8 cellular contexts compared by ENCODE assay signal in the genomic region with DNA sequence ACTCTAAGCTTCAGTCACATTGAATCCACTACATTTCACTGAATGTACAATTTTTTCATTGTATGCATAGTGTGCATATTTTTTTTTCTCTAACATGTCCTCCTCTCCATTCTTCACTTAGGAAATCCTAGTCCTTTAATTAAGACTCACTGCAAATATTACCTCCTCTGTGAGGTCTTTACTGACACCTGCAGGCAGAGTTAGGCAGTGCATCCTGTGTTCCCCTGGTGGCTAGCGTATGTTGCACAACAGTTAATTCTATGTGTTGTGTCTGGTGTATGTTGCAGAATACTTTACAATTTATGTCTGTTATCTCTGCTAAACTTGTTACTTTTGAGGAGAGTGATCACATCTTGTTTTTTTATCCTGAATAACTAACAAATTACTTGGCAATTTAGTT.
A peak's percentile ranks its signal among the peaks of the same experiment; 100 is the strongest.
DNase-seq lines count a peak whose midpoint lies in the region; ATAC-seq, FAIRE-seq and TF ChIP-seq lines count a peak whose summit lies in the region.
"Not testable (repeated sequence)": the region's sequence is repeated elsewhere in the genome, so short reads cannot be mapped to it uniquely, and the experiment has no call there.

No MANE protein-coding gene starts in this region.

- not testable (repeated sequence) for TF ChIP-seq POLR2A in GM18505 (IDR thresholded peaks at IDR 0.05; ENCODE audit: borderline replicate concordance, extremely low read depth, insufficient read depth, insufficient read length); GM12878 (IDR thresholded peaks at IDR 0.05; ENCODE audit: low read depth, low read length)

- TF ChIP-seq EP300 in GM12878 (IDR thresholded peaks at IDR 0.05; ENCODE audit: borderline replicate concordance in 1 of 2, control insufficient read depth in 1 of 2, low read depth in 2 of 2, low read length in 2 of 2): not testable (repeated sequence)

- not testable (repeated sequence) for TF ChIP-seq CTCF in GM12878 (IDR thresholded peaks at IDR 0.05 in 2 of 3, conservative IDR thresholded peaks at IDR 0.05 in 1 of 3; ENCODE audit: control insufficient read depth in 2 of 3, extremely low read depth in 1 of 3, insufficient read depth in 1 of 3, low read depth in 3 of 3, low read length in 3 of 3); natural killer cell (IDR thresholded peaks at IDR 0.05)

- RAD21 ChIA-PET in GM12878 (lab: Charles Lee; ENCODE audit: unreplicated experiment): not testable (repeated sequence)

- POLR2A ChIA-PET in T-cell (lab: Charles Lee); GM12878 (lab: Charles Lee): not testable (repeated sequence)

- not testable (repeated sequence) for H3K27me3 Mint-ChIP-seq in T-cell; natural killer cell (ENCODE audit: low read depth in 2 of 2)

- CTCF ChIA-PET in T-cell (lab: Charles Lee); GM12878 (lab: Yijun Ruan, JAX): not testable (repeated sequence)

- H3K36me3 Mint-ChIP-seq in T-cell, natural killer cell: not testable (repeated sequence)

- in situ Hi-C loops in GM12878 (cut with MboI): not testable (repeated sequence)

- not testable (repeated sequence) for TF ChIP-seq RAD21 in GM12878 (IDR thresholded peaks at IDR 0.05; ENCODE audit: insufficient read depth, low read depth, low read length)

- not testable (repeated sequence) for H3K9me3 ChIP-seq in GM12878 (replicated peaks; ENCODE audit: control insufficient read depth, insufficient read depth, low read length); aorta (ENCODE audit: control insufficient read depth, low read length)

- SMC1A ChIA-PET in GM12878 (lab: Charles Lee; ENCODE audit: uncharacterized antibody, unreplicated experiment): not testable (repeated sequence)

- H3K27me3 ChIP-seq in GM12878 (replicated peaks in 1 of 2; ENCODE audit: control insufficient read depth in 2 of 2, insufficient read depth in 2 of 2, low read length in 1 of 2); aorta (ENCODE audit: control insufficient read depth in 1 of 2, insufficient read depth in 2 of 2, low read length in 1 of 2): not testable (repeated sequence)

- not testable (repeated sequence) for H3K36me3 ChIP-seq in GM12878 (ENCODE audit: control insufficient read depth in 2 of 2, insufficient read depth in 2 of 2, low read length in 1 of 2); aorta (ENCODE audit: control insufficient read depth in 1 of 2, insufficient read depth in 2 of 2, low read length in 1 of 2)

- intact Hi-C loops in GM12878 (cut with micrococcal nuclease; ENCODE audit: unreplicated experiment); left ventricle myocardium superior (cut with micrococcal nuclease); natural killer cell (cut with micrococcal nuclease); aorta (cut with DNase I): not testable (repeated sequence)

- peak; percentile 69 for ATAC-seq in GM18505 (IDR thresholded peaks at IDR 0.05; ENCODE audit: unreplicated experiment)
- peak; percentile 45 for ATAC-seq in GM21786 (IDR thresholded peaks at IDR 0.05; ENCODE audit: unreplicated experiment)
- ATAC-seq in HG03097 (IDR thresholded peaks at IDR 0.05; ENCODE audit: low FRiP score, unreplicated experiment): peak; percentile 60
- peak; percentile 68 to 83 (median 73) for ATAC-seq in T-cell (replicated peaks in 1 of 4)
- ATAC-seq in GM12878: peak; percentile 87
- ATAC-seq in left ventricle myocardium superior: peak; percentile 72
- ATAC-seq in natural killer cell: peak; percentile 79 to 86 (median 80)
- ATAC-seq in aorta (ENCODE audit: low FRiP score): peak; percentile 92

- H3K4me3 ChIP-seq in GM12878; aorta (ENCODE audit: low read length in 2 of 2): not testable (repeated sequence)

- H3K4me1 Mint-ChIP-seq in T-cell, natural killer cell: not testable (repeated sequence)

- H3K79me2 ChIP-seq in GM12878 (ENCODE audit: control insufficient read depth, insufficient read depth, low read length): not testable (repeated sequence)

- H3K4me2 ChIP-seq in GM12878 (ENCODE audit: control insufficient read depth, insufficient read depth): not testable (repeated sequence)

- not testable (repeated sequence) for H4K20me1 ChIP-seq in GM12878 (ENCODE audit: control insufficient read depth, insufficient read depth)

- BruUV-seq in GM12878 (replicated peaks; lab: Mats Ljungman, UMichigan): not testable (repeated sequence)

- not testable (repeated sequence) for H3K4me1 ChIP-seq in GM12878 (ENCODE audit: control insufficient read depth, insufficient read depth, low read length); aorta (ENCODE audit: control insufficient read depth in 1 of 2, insufficient read depth in 2 of 2, low read length in 2 of 2)

- not testable (repeated sequence) for H3K27ac Mint-ChIP-seq in T-cell, natural killer cell

- H3K9ac ChIP-seq in GM12878 (ENCODE audit: control insufficient read depth, insufficient read depth, low read length): not testable (repeated sequence)

- not testable (repeated sequence) for H3K9me3 Mint-ChIP-seq in T-cell, natural killer cell

- no CpG with 5 or more reads among the region's 1 CpG for WGBS in GM12878 (ENCODE audit: insufficient coverage, insufficient replicate concordance, low lambda C conversion rate, missing lambda C conversion rate)
- no CpG with 5 or more reads among the region's 1 CpG for WGBS in aorta, 2 donors

- H3K4me3 Mint-ChIP-seq in T-cell, natural killer cell: not testable (repeated sequence)

- not testable (repeated sequence) for FAIRE-seq in GM12878 (lab: Jason Lieb, UNC)

- not testable (repeated sequence) for H3K27ac ChIP-seq in GM12878 (ENCODE audit: control insufficient read depth, insufficient read depth); aorta (ENCODE audit: low read depth in 1 of 2, low read length in 2 of 2)

- H2AFZ ChIP-seq in GM12878 (ENCODE audit: control insufficient read depth, low read depth, low read length): not testable (repeated sequence)

- not testable (repeated sequence) for DNase-seq in T-cell; GM12878 (ENCODE audit: low read depth, low spot score); left ventricle myocardium superior; natural killer cell; aorta
